8 cellular contexts compared by ENCODE assay signal in the genomic region with DNA sequence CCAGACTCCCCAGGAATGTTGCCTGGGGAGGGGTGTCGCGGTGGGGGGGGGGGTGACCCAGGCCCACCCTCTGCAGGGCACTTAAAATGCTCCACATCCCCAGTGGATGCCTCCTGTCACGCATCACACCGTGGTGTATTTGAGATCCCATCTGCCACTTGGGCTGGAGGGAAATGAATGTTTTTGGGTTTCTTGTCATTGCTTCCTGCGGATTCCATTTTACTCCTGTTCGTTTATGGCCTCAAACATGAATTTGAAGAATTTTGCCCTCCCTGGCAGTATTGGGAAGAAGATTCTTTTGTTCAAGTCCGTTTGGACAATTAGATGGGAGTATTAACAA. TPM values are rescaled to one million over a fixed set of nuclear protein-coding genes. Genes with fewer than 3 reads are reported as not detected.
DNase-seq lines count a peak whose midpoint lies in the region; ATAC-seq and TF ChIP-seq lines count a peak whose summit lies in the region.

No MANE protein-coding gene starts in this region.

- intact Hi-C loops in colonic mucosa (cut with DNase I), result no loop called here
- intact Hi-C loops in posterior cingulate gyrus (cut with DNase I), result no loop called here

- peaks cover 28 to 35% of the 10 kb centered on the region in 2 donors for H3K4me1 Mint-ChIP-seq in natural killer cell treated with Interleukin-12 subunit alpha and Interleukin-12 subunit beta and Interleukin-15 and Interleukin-18, amount 100 ng/mL, for 72 hours (ENCODE audit: low read depth in 2 of 2)

- peak overlapping the region in 1 of 2 donors; percentile 34 for H3K27ac Mint-ChIP-seq in natural killer cell treated with Interleukin-12 subunit alpha and Interleukin-12 subunit beta and Interleukin-15 and Interleukin-18, amount 100 ng/mL, for 72 hours

- no peaks in the 10 kb centered on the region for H3K9me3 ChIP-seq in colonic mucosa

- H3K9me3 Mint-ChIP-seq in natural killer cell treated with Interleukin-12 subunit alpha and Interleukin-12 subunit beta and Interleukin-15 and Interleukin-18, amount 100 ng/mL, for 72 hours, result no peaks in the 10 kb centered on the region

- no peaks in the 10 kb centered on the region for H3K36me3 Mint-ChIP-seq in natural killer cell treated with Interleukin-12 subunit alpha and Interleukin-12 subunit beta and Interleukin-15 and Interleukin-18, amount 100 ng/mL, for 72 hours

- H3K4me3 ChIP-seq in colonic mucosa, result peak overlapping the region; percentile 74

- H3K27me3 ChIP-seq in colonic mucosa, result no peaks in the 10 kb centered on the region

- ATAC-seq in GM18907 (IDR thresholded peaks at IDR 0.05; ENCODE audit: unreplicated experiment) (peak; percentile 11), GM18520 (IDR thresholded peaks at IDR 0.05; ENCODE audit: unreplicated experiment) (no peak)
- ATAC-seq in natural killer cell treated with Interleukin-12 subunit alpha and Interleukin-12 subunit beta and Interleukin-15 and Interleukin-18, amount 100 ng/mL, for 72 hours, result peak in 1 of 2 donors; percentile 10

- no peaks in the 10 kb centered on the region for H3K27me3 Mint-ChIP-seq in natural killer cell treated with Interleukin-12 subunit alpha and Interleukin-12 subunit beta and Interleukin-15 and Interleukin-18, amount 100 ng/mL, for 72 hours

- H3K27ac ChIP-seq in 22Rv1, result peak overlapping the region; percentile 63
- no peak overlapping the region for H3K27ac ChIP-seq in colonic mucosa

- TF ChIP-seq CTCF in 22Rv1 (IDR thresholded peaks at IDR 0.05), result no peak
- TF ChIP-seq CTCF in colonic mucosa (IDR thresholded peaks at IDR 0.05), result no peak

- H3K36me3 ChIP-seq in colonic mucosa, result no peaks in the 10 kb centered on the region

- H3K4me3 Mint-ChIP-seq in natural killer cell treated with Interleukin-12 subunit alpha and Interleukin-12 subunit beta and Interleukin-15 and Interleukin-18, amount 100 ng/mL, for 72 hours, result peak overlapping the region; percentile 92

- H3K4me1 ChIP-seq in colonic mucosa, result no peaks in the 10 kb centered on the region

- peak overlapping the region; percentile 53 to 60 for H3K9ac ChIP-seq in colonic mucosa (ENCODE audit: low read depth in 2 of 2, low read length in 2 of 2)

- DNase-seq in LHCN-M2 (ENCODE audit: low read depth) (peak; percentile 7), colonic mucosa (no peak), posterior cingulate gyrus (no peak)
- no peak for DNase-seq in natural killer cell treated with Interleukin-12 subunit alpha and Interleukin-12 subunit beta and Interleukin-15 and Interleukin-18, amount 100 ng/mL, for 72 hours (ENCODE audit: low spot score)
- no peak for DNase-seq in activated CD8-positive, alpha-beta memory T cell treated with anti-CD3 and anti-CD28 coated beads, Interleukin-2, amount 50 U/mL, for 4 hours

RNA-seq across cellular contexts. Expression of a gene that starts 0.5 kb away (rescaled TPM):
- total RNA-seq in LHCN-M2 (2014; rRNA removed) (3.1 and 4.8 TPM in 2 replicates), colonic mucosa (1 to 10 TPM in 1 of 2 donors, under 1 TPM in 1; 0.69 to 1.8 TPM)
- polyA plus RNA-seq in LHCN-M2 (2012), result 5.9 TPM
- 10 to 100 TPM in 1 of 2 donors, 1 to 10 TPM in 1; 3.7 to 14.9 TPM for total RNA-seq in natural killer cell treated with Interleukin-12 subunit alpha and Interleukin-12 subunit beta and Interleukin-15 and Interleukin-18, amount 100 ng/mL, for 72 hours

RNA-seq across cellular contexts. Expression of a gene that starts 38.2 kb away (rescaled TPM):
- total RNA-seq in LHCN-M2 (2014; rRNA removed) (not detected in 2 replicates), colonic mucosa (not detected)
- polyA plus RNA-seq in LHCN-M2 (2012), result 0.21 TPM
- under 1 TPM in 1 of 2 donors, not detected in 1; 0.50 TPM for total RNA-seq in natural killer cell treated with Interleukin-12 subunit alpha and Interleukin-12 subunit beta and Interleukin-15 and Interleukin-18, amount 100 ng/mL, for 72 hours
